13 cellular contexts compared by ENCODE assay signal in genomic region chr3:149977391-149977790, GRCh38.
"Had no signal": no experiment of that assay in that cellular context is flagged by ENCODE, and none has a peak within 500 bp of the region (broad histone marks: within the 10 kb centered on the region; RNA-seq: fewer than 3 reads in every experiment).

No MANE protein-coding gene starts in this region.

- DNase-seq: activated CD4-positive, alpha-beta T cell treated with anti-CD3 and anti-CD28 coated beads, Interleukin-2, amount 50 U/mL, for 4 hours; activated CD4-positive, CD25-positive, alpha-beta regulatory T cell treated with anti-CD3 and anti-CD28 coated beads, Interleukin-2, amount 50 U/mL, for 72 hours; activated naive CD8-positive, alpha-beta T cell treated with anti-CD3 and anti-CD28 coated beads, Interleukin-2, amount 10 ng/mL, durations not matched to agents 7 days and 5 days; activated T-cell treated with anti-CD3 and anti-CD28 coated beads, Interleukin-2, amount 50 U/mL, for 72 hours; aorta; endodermal cell; erythroblast; left ventricle myocardium superior; mesenchymal stem cell; nephron progenitor cell; stimulated activated CD4-positive, alpha-beta T cell treated with anti-CD3 and anti-CD28 coated beads, Interleukin-4, amount 100 ng/mL, for 1 hour; stimulated activated naive CD8-positive, alpha-beta T cell treated with anti-CD3 and anti-CD28 coated beads, Interleukin-15, amount 100 ng/mL, for 72 hours had no signal

- H3K9me3 Mint-ChIP-seq: activated naive CD8-positive, alpha-beta T cell treated with anti-CD3 and anti-CD28 coated beads, Interleukin-2, amount 10 ng/mL, durations not matched to agents 7 days and 5 days; activated T-cell treated with anti-CD3 and anti-CD28 coated beads, Interleukin-2, amount 50 U/mL, for 72 hours; central memory CD8-positive, alpha-beta T cell; endodermal cell; stimulated activated naive CD8-positive, alpha-beta T cell treated with anti-CD3 and anti-CD28 coated beads, Interleukin-15, amount 100 ng/mL, for 72 hours had no signal

- ATAC-seq: activated T-cell treated with anti-CD3 and anti-CD28 coated beads, Interleukin-2, amount 50 U/mL, for 72 hours; left ventricle myocardium superior; stimulated activated naive CD8-positive, alpha-beta T cell treated with anti-CD3 and anti-CD28 coated beads, Interleukin-15, amount 100 ng/mL, for 72 hours had no signal

- H3K4me3 Mint-ChIP-seq: activated naive CD8-positive, alpha-beta T cell treated with anti-CD3 and anti-CD28 coated beads, Interleukin-2, amount 10 ng/mL, durations not matched to agents 7 days and 5 days; activated T-cell treated with anti-CD3 and anti-CD28 coated beads, Interleukin-2, amount 50 U/mL, for 72 hours; central memory CD8-positive, alpha-beta T cell; endodermal cell; nephron progenitor cell; stimulated activated naive CD8-positive, alpha-beta T cell treated with anti-CD3 and anti-CD28 coated beads, Interleukin-15, amount 100 ng/mL, for 72 hours had no signal

- H3K36me3 Mint-ChIP-seq: activated naive CD8-positive, alpha-beta T cell treated with anti-CD3 and anti-CD28 coated beads, Interleukin-2, amount 10 ng/mL, durations not matched to agents 7 days and 5 days had no signal

- H3K4me1 Mint-ChIP-seq: activated naive CD8-positive, alpha-beta T cell treated with anti-CD3 and anti-CD28 coated beads, Interleukin-2, amount 10 ng/mL, durations not matched to agents 7 days and 5 days; central memory CD8-positive, alpha-beta T cell; endodermal cell; stimulated activated naive CD8-positive, alpha-beta T cell treated with anti-CD3 and anti-CD28 coated beads, Interleukin-15, amount 100 ng/mL, for 72 hours had no signal

- H3K27ac Mint-ChIP-seq: activated naive CD8-positive, alpha-beta T cell treated with anti-CD3 and anti-CD28 coated beads, Interleukin-2, amount 10 ng/mL, durations not matched to agents 7 days and 5 days; activated T-cell treated with anti-CD3 and anti-CD28 coated beads, Interleukin-2, amount 50 U/mL, for 72 hours; endodermal cell; nephron progenitor cell; stimulated activated naive CD8-positive, alpha-beta T cell treated with anti-CD3 and anti-CD28 coated beads, Interleukin-15, amount 100 ng/mL, for 72 hours had no signal
